Comparison of ENCODE assay signal across 8 cellular contexts in the genomic region with DNA sequence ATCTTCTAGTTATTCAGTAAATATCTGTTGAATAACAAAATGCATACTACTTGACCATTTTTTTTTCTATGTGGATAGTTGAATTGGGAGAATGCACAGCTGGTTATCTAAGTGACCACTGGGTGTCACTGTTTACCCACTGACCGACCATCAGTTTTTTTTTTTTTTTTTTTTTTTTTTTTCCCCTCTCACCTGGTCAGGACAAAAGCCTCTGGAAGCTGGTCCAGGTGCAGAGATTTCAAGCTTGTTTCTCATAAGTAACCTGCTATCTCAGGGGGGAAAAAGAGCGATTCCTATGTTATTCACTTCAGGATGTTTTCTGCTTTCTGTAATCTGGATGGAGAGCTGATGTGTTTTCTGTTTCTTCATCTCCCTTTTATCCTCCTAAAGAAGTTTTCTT.
DNase-seq lines count a peak whose midpoint lies in the region; ATAC-seq and TF ChIP-seq lines count a peak whose summit lies in the region.

No MANE protein-coding gene starts in this region.

- ATAC-seq in left lobe of liver, result peak; percentile 75

- no peaks in the 10 kb centered on the region for H3K4me1 ChIP-seq in effector memory CD4-positive, alpha-beta T cell (ENCODE audit: control insufficient read depth, insufficient read depth, low read length, poor library complexity, severe bottlenecking)

- no peaks in the 10 kb centered on the region for H3K27me3 ChIP-seq in effector memory CD4-positive, alpha-beta T cell (replicated peaks; ENCODE audit: control insufficient read depth, insufficient read depth, low read length, poor library complexity, severe bottlenecking)

- TF ChIP-seq CTCF in GM12864 (IDR thresholded peaks at IDR 0.05; ENCODE audit: low read depth, low read length, missing control alignments) (peak; percentile 70), astrocyte of the cerebellum (IDR thresholded peaks at IDR 0.05; ENCODE audit: low read depth, low read length, missing control alignments) (peak; percentile 72)

- DNase-seq in A172 (ENCODE audit: low spot score) (peak; percentile 38), GM12864 (ENCODE audit: low read depth) (no peak), NCI-H187 (lab: John Stamatoyannopoulos, UW) (peak; percentile 55 to 65), astrocyte of the cerebellum (ENCODE audit: low read depth) (peak; percentile 19), left lobe of liver (ENCODE audit: low spot score) (no peak)
- DNase-seq in effector CD4-positive, alpha-beta T cell, result no peak
- no peak for DNase-seq in effector memory CD4-positive, alpha-beta T cell
- no peak for DNase-seq in stimulated activated naive CD4-positive, alpha-beta T cell (lab: John Stamatoyannopoulos, UW)

- no peaks in the 10 kb centered on the region for H3K36me3 ChIP-seq in effector memory CD4-positive, alpha-beta T cell (ENCODE audit: control insufficient read depth, insufficient read depth, low read length)

- H3K27ac ChIP-seq in effector memory CD4-positive, alpha-beta T cell (ENCODE audit: insufficient read depth, low read length, poor library complexity, severe bottlenecking), result no peak overlapping the region

- in situ Hi-C loops in astrocyte of the cerebellum (cut with HindIII; ENCODE audit: low sequenced_read_pairs), result no loop called here

- H3K9me3 ChIP-seq in effector memory CD4-positive, alpha-beta T cell (ENCODE audit: control insufficient read depth, low read length), result no peaks in the 10 kb centered on the region

- H3K4me3 ChIP-seq in GM12864 (ENCODE audit: low read depth, low read length) (no peak overlapping the region), astrocyte of the cerebellum (ENCODE audit: low read depth, low read length) (no peak overlapping the region)
- no peak overlapping the region for H3K4me3 ChIP-seq in effector memory CD4-positive, alpha-beta T cell (ENCODE audit: insufficient read depth, low read depth, low read length, poor library complexity, severe bottlenecking)

Comparison
In these comparisons a context has a peak if more than half of its experiments do, and no peak if none do; other contexts are left out.
1. DNase-seq: peak in A172 (single experiment), NCI-H187 (2 of 2) and astrocyte of the cerebellum (single experiment); none in GM12864 (single experiment), left lobe of liver (single experiment), effector CD4-positive, alpha-beta T cell (single experiment), effector memory CD4-positive, alpha-beta T cell (0 of 3) and stimulated activated naive CD4-positive, alpha-beta T cell (0 of 6).